Comparison of ENCODE assay signal across 1 cellular context in the genomic region with DNA sequence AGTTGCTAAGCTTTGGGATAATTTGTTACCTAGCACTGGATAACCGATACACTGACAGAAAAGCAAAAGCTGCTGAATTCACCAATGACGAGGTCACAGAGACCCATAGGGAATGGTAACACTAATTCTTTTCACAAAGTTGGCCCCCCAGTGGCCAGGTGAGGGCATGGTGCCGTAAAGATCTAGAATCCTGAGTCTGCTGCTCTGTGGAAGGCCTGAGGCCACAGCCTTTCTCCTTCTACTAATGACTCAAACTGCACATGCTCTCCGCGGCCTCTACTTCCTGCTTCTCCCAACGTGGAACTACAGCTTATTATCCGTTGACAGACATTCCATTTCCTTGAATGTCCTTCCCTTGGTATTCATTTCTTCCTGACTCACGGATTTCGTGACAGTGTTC.
TF ChIP-seq lines count a peak whose summit lies in the region.

No MANE protein-coding gene starts in this region.

TF ChIP-seq in HepG2, 621 proteins besides CTCF, POLR2A, EP300 and RAD21 (continued from another document):
- TF ChIP-seq, protein P1, sequence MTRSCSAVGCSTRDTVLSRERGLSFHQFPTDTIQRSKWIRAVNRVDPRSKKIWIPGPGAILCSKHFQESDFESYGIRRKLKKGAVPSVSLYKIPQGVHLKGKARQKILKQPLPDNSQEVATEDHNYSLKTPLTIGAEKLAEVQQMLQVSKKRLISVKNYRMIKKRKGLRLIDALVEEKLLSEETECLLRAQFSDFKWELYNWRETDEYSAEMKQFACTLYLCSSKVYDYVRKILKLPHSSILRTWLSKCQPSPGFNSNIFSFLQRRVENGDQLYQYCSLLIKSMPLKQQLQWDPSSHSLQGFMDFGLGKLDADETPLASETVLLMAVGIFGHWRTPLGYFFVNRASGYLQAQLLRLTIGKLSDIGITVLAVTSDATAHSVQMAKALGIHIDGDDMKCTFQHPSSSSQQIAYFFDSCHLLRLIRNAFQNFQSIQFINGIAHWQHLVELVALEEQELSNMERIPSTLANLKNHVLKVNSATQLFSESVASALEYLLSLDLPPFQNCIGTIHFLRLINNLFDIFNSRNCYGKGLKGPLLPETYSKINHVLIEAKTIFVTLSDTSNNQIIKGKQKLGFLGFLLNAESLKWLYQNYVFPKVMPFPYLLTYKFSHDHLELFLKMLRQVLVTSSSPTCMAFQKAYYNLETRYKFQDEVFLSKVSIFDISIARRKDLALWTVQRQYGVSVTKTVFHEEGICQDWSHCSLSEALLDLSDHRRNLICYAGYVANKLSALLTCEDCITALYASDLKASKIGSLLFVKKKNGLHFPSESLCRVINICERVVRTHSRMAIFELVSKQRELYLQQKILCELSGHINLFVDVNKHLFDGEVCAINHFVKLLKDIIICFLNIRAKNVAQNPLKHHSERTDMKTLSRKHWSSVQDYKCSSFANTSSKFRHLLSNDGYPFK (CRISPR knock-in tag; IDR thresholded peaks at IDR 0.05; ENCODE audit: borderline replicate concordance) = no peak
